18 cellular contexts compared by ENCODE assay signal in genomic region chr6:12175626-12176025, GRCh38.
DNase-seq lines count a peak whose midpoint lies in the region; ATAC-seq, FAIRE-seq and TF ChIP-seq lines count a peak whose summit lies in the region.
"Had no signal": no experiment of that assay in that cellular context is flagged by ENCODE, and none has a peak within 500 bp of the region (broad histone marks: within the 10 kb centered on the region; RNA-seq: fewer than 3 reads in every experiment).

No MANE protein-coding gene starts in this region.

- H2AK5ac ChIP-seq in IMR-90 (ENCODE audit: low read depth, low read length) (peak overlapping the region; percentile 87), H1 (ENCODE audit: low read depth, low read length) (no peak overlapping the region), trophoblast cell (ENCODE audit: low read length) (no peak overlapping the region), mesendoderm (ENCODE audit: low read length) (no peak overlapping the region)

- TF ChIP-seq RAD21 in IMR-90 (IDR thresholded peaks at IDR 0.05; ENCODE audit: low read length) (no peak), H1 (IDR thresholded peaks at IDR 0.05 in 1 of 2, conservative IDR thresholded peaks at IDR 0.05 in 1 of 2; ENCODE audit: low read depth in 2 of 2, low read length in 2 of 2) (no peak)

- no peak overlapping the region for H3K23ac ChIP-seq in IMR-90 (ENCODE audit: low read depth, low read length)
- H3K23ac ChIP-seq in H1 (ENCODE audit: insufficient read length), result no peak overlapping the region
- no peak overlapping the region for H3K23ac ChIP-seq in trophoblast cell (ENCODE audit: low read length)
- H3K23ac ChIP-seq in mesendoderm (ENCODE audit: low read length), result no peak overlapping the region

- H4K8ac ChIP-seq in IMR-90 (ENCODE audit: low read depth in 2 of 2, low read length in 2 of 2) (no peak overlapping the region), H1 (ENCODE audit: extremely low read depth, insufficient read depth, low read length) (no peak overlapping the region), trophoblast cell (ENCODE audit: low read depth, low read length) (no peak overlapping the region), mesendoderm (ENCODE audit: low read depth, low read length) (no peak overlapping the region)

- H3K27me3 Mint-ChIP-seq in activated CD4-positive, alpha-beta memory T cell treated with anti-CD3 and anti-CD28 coated beads, Interleukin-2, amount 10 ng/mL, durations not matched to agents 7 days and 5 days, result no peaks in the 10 kb centered on the region

- 95% methylated on average over 6 of the region's 8 CpGs; no CpG with 5 or more reads in 1 of the 2 experiments for WGBS in IMR-90 (ENCODE audit: extremely low coverage in 2 of 2, insufficient read length in 1 of 2), 2 experiments
- 84% methylated on average over 8 of the region's 8 CpGs; no CpG with 5 or more reads in 1 of the 2 experiments for WGBS in H1 (ENCODE audit: extremely low coverage in 1 of 2, insufficient coverage in 1 of 2, insufficient read length in 1 of 2, insufficient replicate concordance in 2 of 2, low coverage in 1 of 2, low lambda C conversion rate in 2 of 2, missing lambda C conversion rate in 1 of 2), 2 experiments
- no CpG with 5 or more reads among the region's 8 CpGs for WGBS in trophoblast cell (ENCODE audit: extremely low coverage, insufficient coverage, insufficient read length)
- no CpG with 5 or more reads among the region's 8 CpGs for WGBS in mesendoderm (ENCODE audit: extremely low coverage, insufficient coverage, low lambda C conversion rate)

- H3K14ac ChIP-seq in IMR-90 (replicated peaks; ENCODE audit: low read depth, low read length) (no peak overlapping the region), H1 (ENCODE audit: insufficient read length) (no peak overlapping the region), trophoblast cell (ENCODE audit: low read length) (no peak overlapping the region)

- H4K5ac ChIP-seq in IMR-90 (ENCODE audit: low read depth, low read length) (no peak overlapping the region), H1 (ENCODE audit: insufficient read length, low read depth, low read length) (no peak overlapping the region), mesendoderm (ENCODE audit: low read length) (no peak overlapping the region)

- H3K36me3 Mint-ChIP-seq in activated CD4-positive, alpha-beta memory T cell treated with anti-CD3 and anti-CD28 coated beads, Interleukin-2, amount 10 ng/mL, durations not matched to agents 7 days and 5 days (ENCODE audit: low read depth), result no peaks in the 10 kb centered on the region

- POLR2A ChIA-PET in IMR-90 (lab: Charles Lee; ENCODE audit: unreplicated experiment), result no interaction called here
- POLR2A ChIA-PET in H1 (lab: Charles Lee; ENCODE audit: partially characterized antibody), result interaction anchor here (1.2 kb wide), 1 partner anchor 13 kb away, joined by 3 read pairs; no protein-coding TSS in a partner anchor
- POLR2A ChIA-PET in activated CD4-positive, alpha-beta memory T cell treated with anti-CD3 and anti-CD28 coated beads, Interleukin-2, amount 10 ng/mL, durations not matched to agents 7 days and 5 days (lab: Charles Lee), result no interaction called here

- no peak overlapping the region for H4K91ac ChIP-seq in IMR-90 (ENCODE audit: insufficient read depth, low read depth, low read length)
- no peak overlapping the region for H4K91ac ChIP-seq in H1 (replicated peaks; ENCODE audit: insufficient read length, low read length)
- no peak overlapping the region for H4K91ac ChIP-seq in trophoblast cell (ENCODE audit: low read depth, low read length)

- TF ChIP-seq EP300 in H1 (IDR thresholded peaks at IDR 0.05; ENCODE audit: borderline replicate concordance in 1 of 2, low read depth in 2 of 2, low read length in 2 of 2), result no peak

- H3K4me1 ChIP-seq in IMR-90 (ENCODE audit: control insufficient read depth, insufficient read depth, low read length) (no peaks in the 10 kb centered on the region), H1 (replicated peaks in 1 of 4; ENCODE audit: control insufficient read depth in 3 of 4, insufficient read depth in 4 of 4, low read length in 3 of 4) (peaks cover 0 to 3% (median under 1%) of the 10 kb centered on the region in 4 experiments; a peak in 2 of 7 replicates), trophoblast cell (ENCODE audit: control insufficient read depth in 1 of 2, insufficient read depth in 2 of 2, low read length in 2 of 2) (peaks cover 0 to 2% of the 10 kb centered on the region in 2 experiments), mesendoderm (ENCODE audit: control insufficient read depth, low read depth, low read length) (no peaks in the 10 kb centered on the region)
- H3K4me1 ChIP-seq: BLaER1, Caco-2 had no signal

- H3K9ac ChIP-seq in IMR-90 (ENCODE audit: low read depth, low read length) (no peak overlapping the region), H1 (replicated peaks in 1 of 4; ENCODE audit: extremely low read depth in 1 of 4, low read depth in 3 of 4, low read length in 3 of 4) (no peak overlapping the region), trophoblast cell (ENCODE audit: low read length) (no peak overlapping the region), mesendoderm (ENCODE audit: low read length) (no peak overlapping the region)
- H3K9ac ChIP-seq: BLaER1 had no signal

- no peak overlapping the region for H3K27ac Mint-ChIP-seq in activated CD4-positive, alpha-beta memory T cell treated with anti-CD3 and anti-CD28 coated beads, Interleukin-2, amount 10 ng/mL, durations not matched to agents 7 days and 5 days
- H3K27ac Mint-ChIP-seq: CD8-positive, alpha-beta memory T cell; HFFc6 had no signal

- BruUV-seq in IMR-90 (replicated peaks; lab: Mats Ljungman, UMichigan), result no TSS peak

- CTCF ChIA-PET in IMR-90 (lab: Yijun Ruan, JAX), result no interaction called here
- CTCF ChIA-PET in H1 (lab: Charles Lee; ENCODE audit: partially characterized antibody), result no interaction called here
- CTCF ChIA-PET in activated CD4-positive, alpha-beta memory T cell treated with anti-CD3 and anti-CD28 coated beads, Interleukin-2, amount 10 ng/mL, durations not matched to agents 7 days and 5 days (lab: Charles Lee), result no interaction called here

- H4K20me1 ChIP-seq in IMR-90 (ENCODE audit: insufficient read depth, low read length), result no peaks in the 10 kb centered on the region
- H4K20me1 ChIP-seq in H1 (replicated peaks in 1 of 2; ENCODE audit: control insufficient read depth in 1 of 2, insufficient read depth in 2 of 2, low read length in 2 of 2), result no peaks in the 10 kb centered on the region
- H4K20me1 ChIP-seq: BLaER1 had no signal

- no peak overlapping the region for H4K12ac ChIP-seq in trophoblast cell (ENCODE audit: low read depth, low read length)

- H3K36me3 ChIP-seq in IMR-90 (ENCODE audit: control insufficient read depth, insufficient read depth, low read length) (no peaks in the 10 kb centered on the region), H1 (ENCODE audit: control insufficient read depth in 2 of 4, insufficient read depth in 4 of 4, low read length in 3 of 4) (no peaks in the 10 kb centered on the region), trophoblast cell (ENCODE audit: control insufficient read depth in 1 of 2, insufficient read depth in 2 of 2, low read length in 2 of 2) (no peaks in the 10 kb centered on the region), mesendoderm (ENCODE audit: control insufficient read depth, insufficient read depth, low read length) (no peaks in the 10 kb centered on the region)
- H3K36me3 ChIP-seq: BLaER1 had no signal

- H3K79me1 ChIP-seq in IMR-90 (ENCODE audit: low read depth in 1 of 2, low read length in 2 of 2) (no peaks in the 10 kb centered on the region), H1 (ENCODE audit: low read depth, low read length) (no peaks in the 10 kb centered on the region), trophoblast cell (ENCODE audit: low read length) (no peaks in the 10 kb centered on the region), mesendoderm (ENCODE audit: low read length) (no peaks in the 10 kb centered on the region)

- peak overlapping the region; percentile 26 for H2AK9ac ChIP-seq in IMR-90 (replicated peaks; ENCODE audit: low read depth, low read length, poor library complexity)

- H3K9me3 Mint-ChIP-seq in activated CD4-positive, alpha-beta memory T cell treated with anti-CD3 and anti-CD28 coated beads, Interleukin-2, amount 10 ng/mL, durations not matched to agents 7 days and 5 days, result peaks cover 5% of the 10 kb centered on the region
- H3K9me3 Mint-ChIP-seq: HFFc6 had no signal

- H2AFZ ChIP-seq in IMR-90 (replicated peaks; ENCODE audit: low read length, poor library complexity) (no peak overlapping the region), H1 (ENCODE audit: low read length) (no peak overlapping the region), trophoblast cell (ENCODE audit: insufficient read depth, low read length, poor library complexity) (no peak overlapping the region)

- in situ Hi-C loops in IMR-90 (cut with MboI; ENCODE audit: low sequenced_read_pairs), result no loop called here

- H3K4ac ChIP-seq in IMR-90 (ENCODE audit: low read depth, low read length), result no peak overlapping the region
- no peak overlapping the region for H3K4ac ChIP-seq in H1 (replicated peaks; ENCODE audit: insufficient read length, low read depth, low read length)
- no peak overlapping the region for H3K4ac ChIP-seq in trophoblast cell (ENCODE audit: low read depth, low read length)
- H3K4ac ChIP-seq in mesendoderm (ENCODE audit: low read depth, low read length), result no peak overlapping the region

- ATAC-seq in IMR-90 (ENCODE audit: low read depth) (no peak), GM19467 (IDR thresholded peaks at IDR 0.05; ENCODE audit: unreplicated experiment) (no peak)

- 0 out of 2 replicates have a peak overlapping the region, but pooled peaks have one; percentile 29 for H2BK20ac ChIP-seq in IMR-90 (ENCODE audit: low read depth, low read length)
- H2BK20ac ChIP-seq in H1 (ENCODE audit: low read length), result no peak overlapping the region; the same call in 1 of the 2 replicates

- H3K27me3 ChIP-seq in IMR-90 (ENCODE audit: control insufficient read depth, insufficient read depth, low read length) (no peaks in the 10 kb centered on the region), H1 (replicated peaks in 1 of 4; ENCODE audit: control insufficient read depth in 3 of 4, extremely low read depth in 1 of 4, insufficient read depth in 3 of 4, low read length in 3 of 4) (no peaks in the 10 kb centered on the region), layer of hippocampus (ENCODE audit: control insufficient read depth, insufficient read depth, low read length) (no peaks in the 10 kb centered on the region), trophoblast cell (ENCODE audit: insufficient read depth, low read length) (no peaks in the 10 kb centered on the region), mesendoderm (ENCODE audit: insufficient read depth, low read length, poor library complexity) (no peaks in the 10 kb centered on the region)
- H3K27me3 ChIP-seq: BLaER1 had no signal

- H3K4me3 ChIP-seq in IMR-90 (ENCODE audit: insufficient read depth, low read depth, low read length) (no peak overlapping the region), H1 (ENCODE audit: extremely low read depth in 1 of 4, insufficient read depth in 2 of 4, low read depth in 3 of 4, low read length in 4 of 4) (no peak overlapping the region), trophoblast cell (ENCODE audit: low read depth, low read length) (no peak overlapping the region), mesendoderm (ENCODE audit: low read length) (no peak overlapping the region)
- H3K4me3 ChIP-seq: BLaER1 had no signal

- H3K18ac ChIP-seq in IMR-90 (ENCODE audit: low read depth, low read length), result no peak overlapping the region
- H3K18ac ChIP-seq in H1 (ENCODE audit: extremely low read depth, low read length), result no peak overlapping the region
- no peak overlapping the region for H3K18ac ChIP-seq in trophoblast cell (ENCODE audit: low read length)
- H3K18ac ChIP-seq in mesendoderm (ENCODE audit: low read length), result no peak overlapping the region

- H3K56ac ChIP-seq in IMR-90 (ENCODE audit: extremely low read depth, insufficient read depth, low read length), result no peak overlapping the region
- no peak overlapping the region for H3K56ac ChIP-seq in H1 (replicated peaks; ENCODE audit: insufficient read length, low read depth, low read length)
- H3K56ac ChIP-seq in mesendoderm (ENCODE audit: low read length), result no peak overlapping the region

- H3K23me2 ChIP-seq in H1 (ENCODE audit: low read depth, low read length), result no peaks in the 10 kb centered on the region

- H2BK15ac ChIP-seq in IMR-90 (ENCODE audit: low read depth, low read length) (0 out of 3 replicates have a peak overlapping the region, but pooled peaks have one; percentile 79), H1 (ENCODE audit: low read length) (no peak overlapping the region; the same call in 1 of the 2 replicates), mesendoderm (replicated peaks; ENCODE audit: low read depth) (no peak overlapping the region)

- intact Hi-C loops in IMR-90 (cut with micrococcal nuclease), result no loop called here

- DNase-seq in IMR-90, result no peak
- DNase-seq in H1 (ENCODE audit: low read depth in 1 of 2, low spot score in 2 of 2), result no peak
- DNase-seq in trophoblast cell, result peak; percentile 35 to 41
- no peak for DNase-seq in activated CD4-positive, alpha-beta memory T cell treated with anti-CD3 and anti-CD28 coated beads, Interleukin-2, amount 10 ng/mL, durations not matched to agents 7 days and 5 days
- no peak for DNase-seq in GM19239 (ENCODE audit: insufficient read length, low spot score)
- no peak for DNase-seq in mesendoderm
- DNase-seq: 8988T; AML-193; Caco-2; CD8-positive, alpha-beta memory T cell; DND-41; GDM1 had no signal

- no peak overlapping the region for H3K4me3 Mint-ChIP-seq in activated CD4-positive, alpha-beta memory T cell treated with anti-CD3 and anti-CD28 coated beads, Interleukin-2, amount 10 ng/mL, durations not matched to agents 7 days and 5 days
- H3K4me3 Mint-ChIP-seq: CD8-positive, alpha-beta memory T cell; HFFc6 had no signal

- no peaks in the 10 kb centered on the region for H3K79me2 ChIP-seq in H1 (ENCODE audit: control insufficient read depth in 1 of 2, insufficient read depth in 2 of 2, low read length in 2 of 2)
- no peaks in the 10 kb centered on the region for H3K79me2 ChIP-seq in trophoblast cell (ENCODE audit: control insufficient read depth, insufficient read depth, low read length, poor library complexity)
- no peaks in the 10 kb centered on the region for H3K79me2 ChIP-seq in mesendoderm (ENCODE audit: control insufficient read depth, insufficient read depth, low read length)

- no peaks in the 10 kb centered on the region; the same call in 1 of the 2 replicates for H3K9me1 ChIP-seq in IMR-90 (ENCODE audit: insufficient read depth, low read length)

- H2BK12ac ChIP-seq in H1 (ENCODE audit: low read depth, low read length) (no peak overlapping the region), trophoblast cell (ENCODE audit: low read length) (no peak overlapping the region)

- dilution Hi-C loops in IMR-90 (cut with HindIII; ENCODE audit: low sequenced_read_pairs, unreplicated experiment), result no loop called here

- no peak overlapping the region for H2BK120ac ChIP-seq in IMR-90 (ENCODE audit: low read depth, low read length)
- H2BK120ac ChIP-seq in H1 (replicated peaks; ENCODE audit: low read depth, low read length), result no peak overlapping the region
- no peak overlapping the region for H2BK120ac ChIP-seq in trophoblast cell (ENCODE audit: insufficient read depth, low read length, poor library complexity)
- H2BK120ac ChIP-seq in mesendoderm (ENCODE audit: low read depth, low read length), result no peak overlapping the region

- H3K9me3 ChIP-seq in IMR-90 (ENCODE audit: control insufficient read depth, insufficient read depth, low read length) (no peaks in the 10 kb centered on the region), H1 (ENCODE audit: insufficient read depth in 2 of 2, low read depth in 1 of 2, low read length in 1 of 2) (no peaks in the 10 kb centered on the region), trophoblast cell (ENCODE audit: insufficient read depth, low read depth, low read length) (no peaks in the 10 kb centered on the region)
- H3K9me3 ChIP-seq: BLaER1, Caco-2 had no signal

- FAIRE-seq in H1 (lab: Jason Lieb, UNC), result no peak
- FAIRE-seq in GM19239 (lab: Jason Lieb, UNC), result no peak
- FAIRE-seq: GM12892 had no signal

- H3K27ac ChIP-seq in IMR-90 (ENCODE audit: insufficient read depth, low read length), result no peak overlapping the region
- no peak overlapping the region for H3K27ac ChIP-seq in H1 (ENCODE audit: low read depth, low read length)
- peak overlapping the region; percentile 15 for H3K27ac ChIP-seq in layer of hippocampus (ENCODE audit: low read depth, low read length)
- H3K27ac ChIP-seq in trophoblast cell (ENCODE audit: low read depth, low read length), result no peak overlapping the region
- H3K27ac ChIP-seq in mesendoderm (ENCODE audit: low read depth, low read length), result no peak overlapping the region
- H3K27ac ChIP-seq: BLaER1, HL-60 had no signal

- H3K4me2 ChIP-seq in IMR-90 (ENCODE audit: low read depth, low read length) (no peak overlapping the region), H1 (ENCODE audit: insufficient read depth in 1 of 2, low read depth in 2 of 2, low read length in 2 of 2) (no peak overlapping the region), trophoblast cell (ENCODE audit: low read length) (no peak overlapping the region), mesendoderm (ENCODE audit: low read length) (no peak overlapping the region)
- H3K4me2 ChIP-seq: BLaER1 had no signal

- TF ChIP-seq POLR2A in IMR-90 (IDR thresholded peaks at IDR 0.05; ENCODE audit: low read depth, low read length) (no peak), H1 (IDR thresholded peaks at IDR 0.05; ENCODE audit: control extremely low read depth in 1 of 2, low read depth in 2 of 2, low read length in 2 of 2) (no peak)

- H3K4me1 Mint-ChIP-seq in activated CD4-positive, alpha-beta memory T cell treated with anti-CD3 and anti-CD28 coated beads, Interleukin-2, amount 10 ng/mL, durations not matched to agents 7 days and 5 days, result no peaks in the 10 kb centered on the region
- H3K4me1 Mint-ChIP-seq: CD8-positive, alpha-beta memory T cell had no signal

- H2BK5ac ChIP-seq in IMR-90 (ENCODE audit: low read depth, low read length, poor library complexity, severe bottlenecking) (no peak overlapping the region), H1 (ENCODE audit: low read depth, low read length) (0 out of 2 replicates have a peak overlapping the region, but pooled peaks have one; percentile 10), trophoblast cell (ENCODE audit: low read depth, low read length, poor library complexity) (no peak overlapping the region), mesendoderm (ENCODE audit: low read length) (no peak overlapping the region)

- TF ChIP-seq CTCF in IMR-90 (conservative IDR thresholded peaks at IDR 0.05; ENCODE audit: low read depth, low read length) (no peak), H1 (IDR thresholded peaks at IDR 0.05; ENCODE audit: control extremely low read depth in 1 of 3, insufficient read depth in 1 of 3, low read depth in 1 of 3, low read length in 3 of 3) (no peak)

Comparison
In these comparisons a context has a peak if more than half of its experiments do, and no peak if none do; other contexts are left out.
1. DNase-seq: peak in trophoblast cell (2 of 2); none in IMR-90 (single experiment), H1 (0 of 2), activated CD4-positive, alpha-beta memory T cell treated with anti-CD3 and anti-CD28 coated beads, Interleukin-2, amount 10 ng/mL, durations not matched to agents 7 days and 5 days (single experiment), GM19239 (single experiment) and mesendoderm (single experiment).